9 cellular contexts compared by ENCODE assay signal in the genomic region with DNA sequence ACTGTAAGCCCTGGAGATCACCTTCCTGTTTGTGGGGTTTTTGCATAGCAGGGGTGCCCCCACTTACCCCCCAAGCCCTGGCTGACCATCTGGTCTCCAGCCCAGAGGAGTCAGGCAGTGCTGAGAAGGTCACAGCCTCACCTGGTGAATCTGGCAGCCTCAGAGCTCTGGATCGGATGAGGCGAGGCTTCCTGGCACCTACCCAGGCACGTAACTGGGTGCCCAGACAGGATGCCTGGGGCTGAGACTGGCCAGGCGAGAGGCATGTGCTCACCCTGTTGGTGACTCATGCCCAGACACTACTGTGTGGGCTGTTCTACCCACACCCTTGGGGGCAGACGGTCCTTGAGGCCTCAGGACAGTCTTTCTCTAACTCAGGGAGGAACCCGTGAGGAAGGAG. TPM values are rescaled to one million over a fixed set of nuclear protein-coding genes. Genes with fewer than 3 reads are reported as not detected.
DNase-seq lines count a peak whose midpoint lies in the region; ATAC-seq and TF ChIP-seq lines count a peak whose summit lies in the region.
"Had no signal": no experiment of that assay in that cellular context is flagged by ENCODE, and none has a peak within 500 bp of the region (broad histone marks: within the 10 kb centered on the region; RNA-seq: fewer than 3 reads in every experiment).

No MANE protein-coding gene starts in this region.

- H3K36me3 Mint-ChIP-seq in activated naive CD8-positive, alpha-beta T cell treated with anti-CD3 and anti-CD28 coated beads, Interleukin-2, amount 50 U/mL, for 24 hours (ENCODE audit: low read depth): no peaks in the 10 kb centered on the region
- H3K36me3 Mint-ChIP-seq in GM23338 (ENCODE audit: low read depth): no peaks in the 10 kb centered on the region

- H3K27me3 ChIP-seq in GM23338 (ENCODE audit: insufficient read depth): no peaks in the 10 kb centered on the region

- DNase-seq in Ammon's horn (ENCODE audit: low spot score): peak; percentile 79
- peak; percentile 24 for DNase-seq in NCI-H2029 treated with DMSO at 0.1 percent for 48 hours (lab: John Stamatoyannopoulos, UW)
- peak; percentile 91 for DNase-seq in dermis blood vessel endothelial cell
- DNase-seq in midbrain (lab: John Stamatoyannopoulos, UW): peak; percentile 36
- DNase-seq in activated naive CD8-positive, alpha-beta T cell treated with anti-CD3 and anti-CD28 coated beads, Interleukin-2, amount 50 U/mL, for 24 hours: no peak
- no peak for DNase-seq in GM10248 (ENCODE audit: extremely low spot score)
- no peak for DNase-seq in GM23338 (ENCODE audit: low spot score)

- H3F3A ChIP-seq in GM23338 (replicated peaks; ENCODE audit: low read depth): no peaks in the 10 kb centered on the region

- CTCF ChIA-PET in GM10248 (lab: Yijun Ruan, JAX): interaction anchor here (1.5 to 13.4 kb wide), 2 partner anchors 98 to 110 kb away, joined by 4 to 209 read pairs; a partner anchor contains a TSS

- H3K27me3 Mint-ChIP-seq in activated naive CD8-positive, alpha-beta T cell treated with anti-CD3 and anti-CD28 coated beads, Interleukin-2, amount 50 U/mL, for 24 hours: peaks cover 12% of the 10 kb centered on the region
- peaks cover 28% of the 10 kb centered on the region for H3K27me3 Mint-ChIP-seq in GM23338 (ENCODE audit: insufficient read depth, low read depth, poor library complexity)

- no peak overlapping the region for H3K4me3 Mint-ChIP-seq in activated naive CD8-positive, alpha-beta T cell treated with anti-CD3 and anti-CD28 coated beads, Interleukin-2, amount 50 U/mL, for 24 hours
- no peak overlapping the region for H3K4me3 Mint-ChIP-seq in GM23338

- ATAC-seq in HG02981 (IDR thresholded peaks at IDR 0.05; ENCODE audit: unreplicated experiment) (no peak), GM23338 (no peak)
- ATAC-seq in activated naive CD8-positive, alpha-beta T cell treated with anti-CD3 and anti-CD28 coated beads, Interleukin-2, amount 50 U/mL, for 24 hours: no peak

- no peak overlapping the region for H3K27ac ChIP-seq in GM23338 (ENCODE audit: low read depth)

- POLR2A ChIA-PET in GM10248 (lab: Yijun Ruan, JAX): no interaction called here

- TF ChIP-seq CTCF in GM10248 (IDR thresholded peaks at IDR 0.05; ENCODE audit: control extremely low read depth, extremely low read depth, low read depth, missing control alignments) (no peak), GM23338 (conservative IDR thresholded peaks at IDR 0.05; ENCODE audit: low read depth in 2 of 2) (no peak)

- H3K4me1 Mint-ChIP-seq in activated naive CD8-positive, alpha-beta T cell treated with anti-CD3 and anti-CD28 coated beads, Interleukin-2, amount 50 U/mL, for 24 hours: peaks cover 2% of the 10 kb centered on the region
- peaks cover 5% of the 10 kb centered on the region for H3K4me1 Mint-ChIP-seq in GM23338

- no peaks in the 10 kb centered on the region for H3K9me3 Mint-ChIP-seq in activated naive CD8-positive, alpha-beta T cell treated with anti-CD3 and anti-CD28 coated beads, Interleukin-2, amount 50 U/mL, for 24 hours
- H3K9me3 Mint-ChIP-seq in GM23338: no peaks in the 10 kb centered on the region

- H3K79me2 ChIP-seq in GM23338 (replicated peaks; ENCODE audit: insufficient read depth): no peaks in the 10 kb centered on the region

- no peak overlapping the region for H3K27ac Mint-ChIP-seq in activated naive CD8-positive, alpha-beta T cell treated with anti-CD3 and anti-CD28 coated beads, Interleukin-2, amount 50 U/mL, for 24 hours
- no peak overlapping the region for H3K27ac Mint-ChIP-seq in GM23338

- no peak overlapping the region for H3K4me2 ChIP-seq in GM23338

- H2AFZ ChIP-seq in GM23338: no peak overlapping the region

- H3K4me3 ChIP-seq in GM23338: no peak overlapping the region

- H3K9me2 ChIP-seq in GM23338 (ENCODE audit: insufficient read depth): no peaks in the 10 kb centered on the region

- 0 out of 2 replicates have a peak, but pooled peaks cover 6% of the 10 kb centered on the region for H3K4me1 ChIP-seq in GM23338 (ENCODE audit: insufficient read depth)

- no peaks in the 10 kb centered on the region for H3K36me3 ChIP-seq in GM23338 (ENCODE audit: insufficient read depth)

- no peaks in the 10 kb centered on the region for H4K20me1 ChIP-seq in GM23338 (replicated peaks; ENCODE audit: insufficient read depth)

TF ChIP-seq in GM23338, 12 proteins besides CTCF, POLR2A, EP300 and RAD21 (continues in another document):
- TF ChIP-seq EZH2phosphoT487 (IDR thresholded peaks at IDR 0.05; ENCODE audit: unreplicated experiment): no peak
- no peak for TF ChIP-seq JUNB (IDR thresholded peaks at IDR 0.05; ENCODE audit: unreplicated experiment)
- TF ChIP-seq STAT1 (IDR thresholded peaks at IDR 0.05; ENCODE audit: unreplicated experiment): no peak
- no peak for TF ChIP-seq EZH2 (IDR thresholded peaks at IDR 0.05; ENCODE audit: low read depth, unreplicated experiment)
- TF ChIP-seq, protein P1, sequence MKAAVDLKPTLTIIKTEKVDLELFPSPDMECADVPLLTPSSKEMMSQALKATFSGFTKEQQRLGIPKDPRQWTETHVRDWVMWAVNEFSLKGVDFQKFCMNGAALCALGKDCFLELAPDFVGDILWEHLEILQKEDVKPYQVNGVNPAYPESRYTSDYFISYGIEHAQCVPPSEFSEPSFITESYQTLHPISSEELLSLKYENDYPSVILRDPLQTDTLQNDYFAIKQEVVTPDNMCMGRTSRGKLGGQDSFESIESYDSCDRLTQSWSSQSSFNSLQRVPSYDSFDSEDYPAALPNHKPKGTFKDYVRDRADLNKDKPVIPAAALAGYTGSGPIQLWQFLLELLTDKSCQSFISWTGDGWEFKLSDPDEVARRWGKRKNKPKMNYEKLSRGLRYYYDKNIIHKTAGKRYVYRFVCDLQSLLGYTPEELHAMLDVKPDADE (IDR thresholded peaks at IDR 0.05): no peak
- TF ChIP-seq ZNF331 (CRISPR knock-in tag; IDR thresholded peaks at IDR 0.05; ENCODE audit: low read depth): no peak
- TF ChIP-seq, protein P2, sequence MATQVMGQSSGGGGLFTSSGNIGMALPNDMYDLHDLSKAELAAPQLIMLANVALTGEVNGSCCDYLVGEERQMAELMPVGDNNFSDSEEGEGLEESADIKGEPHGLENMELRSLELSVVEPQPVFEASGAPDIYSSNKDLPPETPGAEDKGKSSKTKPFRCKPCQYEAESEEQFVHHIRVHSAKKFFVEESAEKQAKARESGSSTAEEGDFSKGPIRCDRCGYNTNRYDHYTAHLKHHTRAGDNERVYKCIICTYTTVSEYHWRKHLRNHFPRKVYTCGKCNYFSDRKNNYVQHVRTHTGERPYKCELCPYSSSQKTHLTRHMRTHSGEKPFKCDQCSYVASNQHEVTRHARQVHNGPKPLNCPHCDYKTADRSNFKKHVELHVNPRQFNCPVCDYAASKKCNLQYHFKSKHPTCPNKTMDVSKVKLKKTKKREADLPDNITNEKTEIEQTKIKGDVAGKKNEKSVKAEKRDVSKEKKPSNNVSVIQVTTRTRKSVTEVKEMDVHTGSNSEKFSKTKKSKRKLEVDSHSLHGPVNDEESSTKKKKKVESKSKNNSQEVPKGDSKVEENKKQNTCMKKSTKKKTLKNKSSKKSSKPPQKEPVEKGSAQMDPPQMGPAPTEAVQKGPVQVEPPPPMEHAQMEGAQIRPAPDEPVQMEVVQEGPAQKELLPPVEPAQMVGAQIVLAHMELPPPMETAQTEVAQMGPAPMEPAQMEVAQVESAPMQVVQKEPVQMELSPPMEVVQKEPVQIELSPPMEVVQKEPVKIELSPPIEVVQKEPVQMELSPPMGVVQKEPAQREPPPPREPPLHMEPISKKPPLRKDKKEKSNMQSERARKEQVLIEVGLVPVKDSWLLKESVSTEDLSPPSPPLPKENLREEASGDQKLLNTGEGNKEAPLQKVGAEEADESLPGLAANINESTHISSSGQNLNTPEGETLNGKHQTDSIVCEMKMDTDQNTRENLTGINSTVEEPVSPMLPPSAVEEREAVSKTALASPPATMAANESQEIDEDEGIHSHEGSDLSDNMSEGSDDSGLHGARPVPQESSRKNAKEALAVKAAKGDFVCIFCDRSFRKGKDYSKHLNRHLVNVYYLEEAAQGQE (IDR thresholded peaks at IDR 0.05; ENCODE audit: unreplicated experiment): no peak
- TF ChIP-seq NANOG (IDR thresholded peaks at IDR 0.05; ENCODE audit: borderline replicate concordance): no peak

RNA-seq across cellular contexts. Expression of a gene that starts 15.2 kb away (rescaled TPM):
- total RNA-seq in dermis blood vessel endothelial cell: not detected in 2 replicates
- 0.58 and 0.80 TPM in 2 replicates for total RNA-seq in GM23338 (2014; rRNA removed; shearing (Covaris generic))
- 0.21 and 0.37 TPM in 2 replicates for polyA plus RNA-seq in GM23338 (2016; fragmentation: Nextera tagmentation; extraction: Ambion mirVana)
- total RNA-seq: frontal cortex had no signal

RNA-seq across cellular contexts. Expression of a gene that starts 28.7 kb away (rescaled TPM):
- total RNA-seq in dermis blood vessel endothelial cell: 0.05 and 0.85 TPM in 2 replicates
- total RNA-seq in GM23338 (2014; rRNA removed; shearing (Covaris generic)): 0.27 and 0.28 TPM in 2 replicates
- 0.26 TPM in 2 replicates for polyA plus RNA-seq in GM23338 (2016; fragmentation: Nextera tagmentation; extraction: Ambion mirVana)
- total RNA-seq: frontal cortex had no signal

Comparison
In these comparisons a context has a peak if more than half of its experiments do, and no peak if none do; other contexts are left out.
1. DNase-seq: peak in Ammon's horn (single experiment), NCI-H2029 treated with DMSO at 0.1 percent for 48 hours (single experiment), dermis blood vessel endothelial cell (single experiment) and midbrain (single experiment); none in activated naive CD8-positive, alpha-beta T cell treated with anti-CD3 and anti-CD28 coated beads, Interleukin-2, amount 50 U/mL, for 24 hours (single experiment), GM10248 (single experiment) and GM23338 (single experiment).